ENCODE assay signal across 9 cellular contexts in the genomic region with DNA sequence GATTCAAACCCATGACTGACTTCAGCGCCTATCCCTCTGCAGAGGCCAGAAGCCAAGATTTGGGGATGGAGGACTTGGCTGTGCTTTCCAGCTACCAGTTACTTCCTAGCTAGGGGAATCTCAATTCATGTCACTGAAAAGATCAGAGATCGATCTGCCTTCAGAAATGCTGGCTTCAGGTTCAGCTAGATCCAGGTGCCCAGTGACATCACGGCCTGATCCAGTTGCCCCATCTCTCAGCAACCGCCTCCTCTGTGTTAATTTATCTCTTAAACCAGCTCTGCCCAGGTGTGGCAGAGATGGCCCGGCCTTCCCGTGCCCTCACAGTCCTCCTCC. TPM values are rescaled to one million over a fixed set of nuclear protein-coding genes. Genes with fewer than 3 reads are reported as not detected.
A peak's percentile ranks its signal among the peaks of the same experiment; 100 is the strongest.
DNase-seq lines count a peak whose midpoint lies in the region; ATAC-seq and TF ChIP-seq lines count a peak whose summit lies in the region.
"Had no signal": no experiment of that assay in that cellular context is flagged by ENCODE, and none has a peak within 500 bp of the region (broad histone marks: within the 10 kb centered on the region; RNA-seq: fewer than 3 reads in every experiment).

No MANE protein-coding gene starts in this region.

- H3K27ac ChIP-seq in CD4-positive, alpha-beta T cell (ENCODE audit: low read depth, low read length) = peak overlapping the region; percentile 97
- peak overlapping the region; percentile 73 for H3K27ac ChIP-seq in KOPT-K1 (ENCODE audit: low read depth, low read length, poor library complexity, severe bottlenecking)
- H3K27ac ChIP-seq in mammary epithelial cell (ENCODE audit: insufficient read depth, low read depth, low read length) = peak overlapping the region; percentile 94

- intact Hi-C loops in CD4-positive, alpha-beta T cell (cut with DNase I, micrococcal nuclease) = no loop called here
- intact Hi-C loops in mammary epithelial cell (cut with micrococcal nuclease) = no loop called here

- H3K9me3 Mint-ChIP-seq in CD4-positive, alpha-beta T cell = no peaks in the 10 kb centered on the region
- no peaks in the 10 kb centered on the region for H3K9me3 Mint-ChIP-seq in nephron

- H3K4me3 Mint-ChIP-seq in CD4-positive, alpha-beta T cell = peak overlapping the region; percentile 83
- peak overlapping the region in 1 of 3 experiments; percentile 4 for H3K4me3 Mint-ChIP-seq in nephron

- H3K9ac ChIP-seq in mammary epithelial cell (ENCODE audit: insufficient read depth, low read length) = no peak overlapping the region

- CTCF ChIA-PET in CD4-positive, alpha-beta T cell (lab: Charles Lee) = interaction anchor here (0.7 to 2.0 kb wide), 2 partner anchors 10 to 20 kb away, joined by 3 to 6 read pairs; no protein-coding TSS in a partner anchor
- CTCF ChIA-PET in mammary epithelial cell (lab: Charles Lee; ENCODE audit: low non-redundant PET) = no interaction called here

- peaks cover 88% of the 10 kb centered on the region for H3K4me1 Mint-ChIP-seq in CD4-positive, alpha-beta T cell (ENCODE audit: low read depth)
- peaks cover 43% of the 10 kb centered on the region for H3K4me1 Mint-ChIP-seq in nephron

- 56% methylated on average over 5 of the region's 6 CpGs for WGBS in mammary epithelial cell (ENCODE audit: low coverage, missing lambda C conversion rate)

- BruUV-seq in mammary epithelial cell (replicated peaks; lab: Mats Ljungman, UMichigan) = no TSS peak

- in situ Hi-C loops in mammary epithelial cell (cut with MboI; ENCODE audit: low sequenced_read_pairs in 2 of 2) = no loop called here

- dilution Hi-C loops in mammary epithelial cell (cut with HindIII; ENCODE audit: low sequenced_read_pairs) = no loop called here

- DNase-seq in CD4-positive, alpha-beta T cell = peak in 1 of 10 experiments; percentile 12
- DNase-seq in mammary epithelial cell = no peak
- no peak for DNase-seq in DMS153 treated with DMSO at 0.1 percent for 48 hours (lab: John Stamatoyannopoulos, UW; ENCODE audit: unreplicated experiment)
- no peak for DNase-seq in 8988T
- DNase-seq: NCI-H1694 treated with DMSO at 0.1 percent for 48 hours had no signal

- no peaks in the 10 kb centered on the region for H3K9me3 ChIP-seq in CD4-positive, alpha-beta T cell (ENCODE audit: control insufficient read depth, low read length)
- H3K9me3 ChIP-seq in KOPT-K1 (ENCODE audit: insufficient read depth, low read length, poor library complexity, severe bottlenecking) = no peaks in the 10 kb centered on the region
- no peaks in the 10 kb centered on the region for H3K9me3 ChIP-seq in mammary epithelial cell (replicated peaks; ENCODE audit: insufficient read depth, low read length)

- H3K4me1 ChIP-seq in mammary epithelial cell (ENCODE audit: insufficient read depth, low read length) = peaks cover 66% of the 10 kb centered on the region

- no peaks in the 10 kb centered on the region for H3K27me3 Mint-ChIP-seq in CD4-positive, alpha-beta T cell
- H3K27me3 Mint-ChIP-seq in nephron (ENCODE audit: low read depth) = peaks cover 14% of the 10 kb centered on the region

- POLR2A ChIA-PET in CD4-positive, alpha-beta T cell (lab: Charles Lee) = interaction anchor here (0.6 kb wide), 1 partner anchor 120 kb away, joined by 3 read pairs; no protein-coding TSS in a partner anchor

- no peak for ATAC-seq in CD4-positive, alpha-beta T cell (ENCODE audit: poor library complexity)
- ATAC-seq in GM21737 (IDR thresholded peaks at IDR 0.05; ENCODE audit: unreplicated experiment) (no peak), GM21619 (IDR thresholded peaks at IDR 0.05; ENCODE audit: unreplicated experiment) (no peak)

- H3K4me2 ChIP-seq in mammary epithelial cell (ENCODE audit: insufficient read depth, low read depth, low read length) = no peak overlapping the region

- no peaks in the 10 kb centered on the region for H3K36me3 ChIP-seq in KOPT-K1 (ENCODE audit: insufficient read depth, low read length)
- H3K36me3 ChIP-seq in mammary epithelial cell (ENCODE audit: insufficient read depth, low read length) = no peaks in the 10 kb centered on the region

- TF ChIP-seq CTCF in CD4-positive, alpha-beta T cell (IDR thresholded peaks at IDR 0.05) = no peak
- TF ChIP-seq CTCF in mammary epithelial cell (conservative IDR thresholded peaks at IDR 0.05 in 1 of 2, IDR thresholded peaks at IDR 0.05 in 1 of 2; ENCODE audit: extremely low read depth in 1 of 2, insufficient read depth in 1 of 2, low read depth in 1 of 2, low read length in 2 of 2) (no peak), nephron (IDR thresholded peaks at IDR 0.05; ENCODE audit: unreplicated experiment in 3 of 3) (no peak)

- H4K20me1 ChIP-seq in mammary epithelial cell (ENCODE audit: insufficient read depth, low read length) = no peaks in the 10 kb centered on the region

- H3K27me3 ChIP-seq in CD4-positive, alpha-beta T cell (ENCODE audit: control insufficient read depth, insufficient read depth, low read length) = no peaks in the 10 kb centered on the region
- no peaks in the 10 kb centered on the region for H3K27me3 ChIP-seq in mammary epithelial cell (ENCODE audit: insufficient read depth, low read length)

- no peak overlapping the region for H3K4me3 ChIP-seq in mammary epithelial cell (replicated peaks in 1 of 3; ENCODE audit: insufficient read depth in 1 of 3, low read depth in 2 of 3, low read length in 3 of 3)

- peak overlapping the region; percentile 1 for H2AFZ ChIP-seq in mammary epithelial cell (ENCODE audit: low read depth, low read length)

- peaks cover 88% of the 10 kb centered on the region for H3K36me3 Mint-ChIP-seq in CD4-positive, alpha-beta T cell (ENCODE audit: low read depth)
- H3K36me3 Mint-ChIP-seq in nephron (ENCODE audit: low read depth) = no peaks in the 10 kb centered on the region

- H3K79me2 ChIP-seq in mammary epithelial cell (ENCODE audit: insufficient read depth, low read length) = no peaks in the 10 kb centered on the region

- peak overlapping the region; percentile 95 for H3K27ac Mint-ChIP-seq in CD4-positive, alpha-beta T cell
- peak overlapping the region; percentile 94 to 97 (median 95) for H3K27ac Mint-ChIP-seq in nephron

RNA-seq across cellular contexts. Expression of a gene that starts 24.2 kb away (rescaled TPM):
- 100 to 1,000 TPM; 134 to 138 TPM for total RNA-seq in CD4-positive, alpha-beta T cell
- 1 to 10 TPM in 1 of 2 donors, under 1 TPM in 1; under 0.01 to 1.1 TPM for total RNA-seq in mammary epithelial cell
- polyA plus RNA-seq in mammary epithelial cell = 0.48 TPM
- polyA minus RNA-seq in mammary epithelial cell = 4.4 TPM

Comparison
In these comparisons a context has a peak if more than half of its experiments do, and no peak if none do; other contexts are left out.
1. RNA of a gene that starts 24.2 kb away (total RNA-seq): 134 to 138 TPM in CD4-positive, alpha-beta T cell; under 0.01 to 1.1 TPM in mammary epithelial cell; every median in the first group is over 10 times any median in the second.
2. Peak in every context shown above with its lines, with median percentiles within 50 percentile points of each other: H3K27ac ChIP-seq.